In genomic region chr16:87956169-87956770, GRCh38 we compare ENCODE assay signal across 8 cellular contexts. TPM values are rescaled to one million over a fixed set of nuclear protein-coding genes. Genes with fewer than 3 reads are reported as not detected.
DNase-seq lines count a peak whose midpoint lies in the region; ATAC-seq lines count a peak whose summit lies in the region.

No MANE protein-coding gene starts in this region.

- peak overlapping the region; percentile 50 for H3K4me3 ChIP-seq in naive thymus-derived CD4-positive, alpha-beta T cell (ENCODE audit: low read length)
- H3K4me3 ChIP-seq in subcutaneous abdominal adipose tissue (ENCODE audit: low read depth in 1 of 5, low read length in 5 of 5), result peak overlapping the region in 4 of 5 donors; percentile 12 to 61 (median 44)

- H3K9ac ChIP-seq in subcutaneous abdominal adipose tissue (ENCODE audit: low read length in 5 of 5), result peak overlapping the region in 3 of 5 donors; percentile 2 to 65 (median 39)

- no peaks in the 10 kb centered on the region for H3K9me3 Mint-ChIP-seq in dendritic cell treated with granulocyte-macrophage colony-stimulating factor and Interleukin-4, amounts not matched to agents 40 ng/mL and 50 ng/mL, for 4 days
- no peaks in the 10 kb centered on the region for H3K9me3 Mint-ChIP-seq in naive thymus-derived CD4-positive, alpha-beta T cell

- H3K27me3 ChIP-seq in naive thymus-derived CD4-positive, alpha-beta T cell (ENCODE audit: control insufficient read depth in 2 of 2, insufficient read depth in 2 of 2, low read length in 2 of 2), result no peaks in the 10 kb centered on the region
- no peaks in the 10 kb centered on the region for H3K27me3 ChIP-seq in subcutaneous abdominal adipose tissue (ENCODE audit: control insufficient read depth in 5 of 5, insufficient read depth in 4 of 5, low read length in 5 of 5)

- CTCF ChIA-PET in naive thymus-derived CD4-positive, alpha-beta T cell (lab: Charles Lee), result no interaction called here

- H3K4me1 ChIP-seq in naive thymus-derived CD4-positive, alpha-beta T cell (ENCODE audit: control insufficient read depth in 2 of 2, insufficient read depth in 2 of 2, low read length in 2 of 2), result peaks cover 30 to 74% of the 10 kb centered on the region in 2 donors
- peaks cover 17 to 81% (median 55%) of the 10 kb centered on the region in 5 donors for H3K4me1 ChIP-seq in subcutaneous abdominal adipose tissue (ENCODE audit: control insufficient read depth in 5 of 5, insufficient read depth in 5 of 5, low read length in 5 of 5)

- no peaks in the 10 kb centered on the region for H3K27me3 Mint-ChIP-seq in dendritic cell treated with granulocyte-macrophage colony-stimulating factor and Interleukin-4, amounts not matched to agents 40 ng/mL and 50 ng/mL, for 4 days
- H3K27me3 Mint-ChIP-seq in naive thymus-derived CD4-positive, alpha-beta T cell, result no peaks in the 10 kb centered on the region

- peak; percentile 44 for ATAC-seq in HG03095 (IDR thresholded peaks at IDR 0.05; ENCODE audit: unreplicated experiment)
- ATAC-seq in naive thymus-derived CD4-positive, alpha-beta T cell, result peak; percentile 73

- POLR2A ChIA-PET in naive thymus-derived CD4-positive, alpha-beta T cell (lab: Charles Lee), result interaction anchor here (0.6 to 0.8 kb wide), 3 partner anchors 191 to 1700 kb away, joined by 3 read pairs; partner anchors contain the start of gene KLHDC4

- DNase-seq in CD1c-positive myeloid dendritic cell (ENCODE audit: extremely low spot score), result peak; percentile 85
- DNase-seq in activated CD4-positive, CD25-positive, alpha-beta regulatory T cell treated with anti-CD3 and anti-CD28 coated beads, Interleukin-2, amount 50 U/mL, for 72 hours, result peak; percentile 63
- DNase-seq in naive thymus-derived CD4-positive, alpha-beta T cell, result peak; percentile 42 to 94 (median 83)
- DNase-seq in DMS 273 (lab: John Stamatoyannopoulos, UW; ENCODE audit: unreplicated experiment), result no peak
- DNase-seq in GM19240 (ENCODE audit: insufficient read length, low spot score), result no peak

- H3K27ac Mint-ChIP-seq in dendritic cell treated with granulocyte-macrophage colony-stimulating factor and Interleukin-4, amounts not matched to agents 40 ng/mL and 50 ng/mL, for 4 days, result peak overlapping the region; percentile 97
- H3K27ac Mint-ChIP-seq in naive thymus-derived CD4-positive, alpha-beta T cell, result peak overlapping the region; percentile 93 to 97 (median 96)

- peaks cover 85% of the 10 kb centered on the region for H3K4me1 Mint-ChIP-seq in dendritic cell treated with granulocyte-macrophage colony-stimulating factor and Interleukin-4, amounts not matched to agents 40 ng/mL and 50 ng/mL, for 4 days (ENCODE audit: low read depth)
- H3K4me1 Mint-ChIP-seq in naive thymus-derived CD4-positive, alpha-beta T cell, result peaks cover 46 to 94% (median 79%) of the 10 kb centered on the region in 7 donors

- no peaks in the 10 kb centered on the region for H3K9me3 ChIP-seq in naive thymus-derived CD4-positive, alpha-beta T cell (ENCODE audit: control insufficient read depth in 2 of 3, low read length in 3 of 3)
- no peaks in the 10 kb centered on the region for H3K9me3 ChIP-seq in subcutaneous abdominal adipose tissue (ENCODE audit: control insufficient read depth in 5 of 5, low read length in 5 of 5)

- H3K36me3 ChIP-seq in naive thymus-derived CD4-positive, alpha-beta T cell (ENCODE audit: control insufficient read depth in 2 of 3, insufficient read depth in 3 of 3, low read length in 3 of 3), result peaks cover 0 to 21% (median 0%) of the 10 kb centered on the region in 3 experiments
- H3K36me3 ChIP-seq in subcutaneous abdominal adipose tissue (ENCODE audit: control insufficient read depth in 5 of 5, insufficient read depth in 5 of 5, low read length in 5 of 5), result peaks cover 0 to 12% (median 6%) of the 10 kb centered on the region in 5 donors

- intact Hi-C loops in dendritic cell treated with granulocyte-macrophage colony-stimulating factor and Interleukin-4, amounts not matched to agents 40 ng/mL and 50 ng/mL, for 4 days (cut with micrococcal nuclease), result loop anchor here (5.0 kb wide), 1 partner anchor 51 kb away; no protein-coding TSS in a partner anchor
- intact Hi-C loops in naive thymus-derived CD4-positive, alpha-beta T cell (cut with micrococcal nuclease), result loop anchor here (1.0 to 10.0 kb wide), 4 partner anchors 481 to 749 kb away; partner anchors contain the start of genes C16orf95 (in 1 of the 2), CTU2 (in 1 of the 2) and RNF166 (in 1 of the 2)

- peaks cover 40% of the 10 kb centered on the region for H3K36me3 Mint-ChIP-seq in dendritic cell treated with granulocyte-macrophage colony-stimulating factor and Interleukin-4, amounts not matched to agents 40 ng/mL and 50 ng/mL, for 4 days (ENCODE audit: low read depth)
- peaks cover 0 to 27% (median 9%) of the 10 kb centered on the region in 5 donors for H3K36me3 Mint-ChIP-seq in naive thymus-derived CD4-positive, alpha-beta T cell

- H3K27ac ChIP-seq in naive thymus-derived CD4-positive, alpha-beta T cell (ENCODE audit: low read depth, low read length), result peak overlapping the region; percentile 77
- peak overlapping the region; percentile 92 for H3K27ac ChIP-seq in subcutaneous abdominal adipose tissue (ENCODE audit: low read depth, low read length)

- peak overlapping the region; percentile 72 for H3K4me3 Mint-ChIP-seq in dendritic cell treated with granulocyte-macrophage colony-stimulating factor and Interleukin-4, amounts not matched to agents 40 ng/mL and 50 ng/mL, for 4 days
- H3K4me3 Mint-ChIP-seq in naive thymus-derived CD4-positive, alpha-beta T cell, result peak overlapping the region; percentile 77 to 93 (median 86)

RNA-seq across cellular contexts. Expression of gene BANP, which starts 5.0 kb away (rescaled TPM):
- total RNA-seq in naive thymus-derived CD4-positive, alpha-beta T cell, result 10 to 100 TPM; 43.6 to 81.2 (median 68.5) TPM
- polyA plus RNA-seq in naive thymus-derived CD4-positive, alpha-beta T cell, result 10 to 100 TPM; 17.2 to 28.9 TPM

RNA-seq across cellular contexts. Expression of gene CA5A, which starts 19.9 kb away (rescaled TPM):
- total RNA-seq in naive thymus-derived CD4-positive, alpha-beta T cell, result not detected
- polyA plus RNA-seq in naive thymus-derived CD4-positive, alpha-beta T cell, result not detected

Comparison
In these comparisons a context has a peak if more than half of its experiments do, and no peak if none do; other contexts are left out.
1. DNase-seq: peak in CD1c-positive myeloid dendritic cell (single experiment), activated CD4-positive, CD25-positive, alpha-beta regulatory T cell treated with anti-CD3 and anti-CD28 coated beads, Interleukin-2, amount 50 U/mL, for 72 hours (single experiment) and naive thymus-derived CD4-positive, alpha-beta T cell (9 of 9); none in DMS 273 (single experiment) and GM19240 (single experiment).